Comparison of ENCODE assay signal across 1 cellular context in the genomic region with DNA sequence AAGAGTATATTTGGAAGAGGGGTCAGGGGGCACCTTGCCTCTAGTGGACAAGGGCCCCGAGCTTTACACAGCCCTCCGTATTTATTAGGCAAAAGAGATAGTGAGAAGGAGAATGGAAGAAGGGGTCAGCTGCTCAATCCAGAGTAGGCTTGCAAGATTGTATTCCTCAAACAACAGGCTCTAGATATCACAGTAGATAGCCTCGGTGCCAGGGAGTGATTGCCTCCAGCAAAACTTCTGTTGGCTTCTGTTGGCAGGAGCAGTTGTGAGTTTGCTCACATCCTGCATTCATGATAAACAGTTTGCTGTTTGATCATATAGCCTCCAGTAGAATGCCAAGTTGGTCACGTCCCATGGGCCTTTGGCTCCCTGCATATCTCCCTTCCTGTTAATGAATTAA. TPM values are rescaled to one million over a fixed set of nuclear protein-coding genes. Genes with fewer than 3 reads are reported as not detected.
"Had no signal": no experiment of that assay in that cellular context is flagged by ENCODE, and none has a peak within 500 bp of the region (broad histone marks: within the 10 kb centered on the region; RNA-seq: fewer than 3 reads in every experiment).

No MANE protein-coding gene starts in this region.

RNA-seq across cellular contexts. Expression of a gene that starts 46.1 kb away (rescaled TPM):
- total RNA-seq: chondrocyte had no signal
